In genomic region chr20:49693435-49694171, GRCh38 we compare ENCODE assay signal across 1 cellular context.
TF ChIP-seq lines count a peak whose summit lies in the region.

No MANE protein-coding gene starts in this region.

TF ChIP-seq in GM23338, 12 proteins besides CTCF, POLR2A, EP300 and RAD21:
- TF ChIP-seq ZNF462 (CRISPR knock-in tag; IDR thresholded peaks at IDR 0.05), result no peak
- TF ChIP-seq CREB1 (CRISPR knock-in tag; IDR thresholded peaks at IDR 0.05; ENCODE audit: low read depth), result no peak
- TF ChIP-seq ZNF331 (CRISPR knock-in tag; IDR thresholded peaks at IDR 0.05; ENCODE audit: low read depth), result no peak
- no peak for TF ChIP-seq EZH2 (IDR thresholded peaks at IDR 0.05; ENCODE audit: low read depth, unreplicated experiment)
- no peak for TF ChIP-seq REST (IDR thresholded peaks at IDR 0.05; ENCODE audit: unreplicated experiment)
- no peak for TF ChIP-seq ETS1 (IDR thresholded peaks at IDR 0.05)
- no peak for TF ChIP-seq STAT1 (IDR thresholded peaks at IDR 0.05; ENCODE audit: unreplicated experiment)
- no peak for TF ChIP-seq ZNF114 (CRISPR knock-in tag; IDR thresholded peaks at IDR 0.05)
